Comparison of ENCODE assay signal across 9 cellular contexts in genomic region chr6:14110001-14110818, GRCh38. TPM values are rescaled to one million over a fixed set of nuclear protein-coding genes. Genes with fewer than 3 reads are reported as not detected.
DNase-seq lines count a peak whose midpoint lies in the region; ATAC-seq and TF ChIP-seq lines count a peak whose summit lies in the region.
"Had no signal": no experiment of that assay in that cellular context is flagged by ENCODE, and none has a peak within 500 bp of the region (broad histone marks: within the 10 kb centered on the region; RNA-seq: fewer than 3 reads in every experiment).

No MANE protein-coding gene starts in this region.

- no peak overlapping the region for H2BK120ac ChIP-seq in H9 (ENCODE audit: low read depth, low read length, poor library complexity, severe bottlenecking)

- H3K36me3 Mint-ChIP-seq in effector memory CD8-positive, alpha-beta T cell (ENCODE audit: insufficient read depth): no peaks in the 10 kb centered on the region
- peaks cover 14 to 21% (median 16%) of the 10 kb centered on the region in 3 experiments for H3K36me3 Mint-ChIP-seq in H9 (ENCODE audit: insufficient read depth in 1 of 3, low read depth in 3 of 3)

- H3K4me1 ChIP-seq in H9 (ENCODE audit: insufficient read depth, low read length): no peaks in the 10 kb centered on the region

- H2AK5ac ChIP-seq in H9 (ENCODE audit: insufficient read length, low read length): no peak overlapping the region

- peaks cover 16% of the 10 kb centered on the region for H3K9me3 ChIP-seq in H9 (ENCODE audit: control insufficient read depth, low read depth, low read length)

- no peak for DNase-seq in effector memory CD8-positive, alpha-beta T cell
- DNase-seq in Ammon's horn (ENCODE audit: low spot score) (no peak), H9 (no peak), foreskin melanocyte (no peak)
- DNase-seq: heart right ventricle, posterior cingulate gyrus had no signal

- H2BK20ac ChIP-seq in H9 (ENCODE audit: low read depth, low read length, poor library complexity, severe bottlenecking): no peak overlapping the region

- WGBS in H9 (ENCODE audit: extremely low coverage, insufficient read length, low lambda C conversion rate): no CpG with 5 or more reads among the region's 11 CpGs

- H2AFZ ChIP-seq in H9 (ENCODE audit: low read length): no peak overlapping the region

- ATAC-seq in GM18858 (IDR thresholded peaks at IDR 0.05; ENCODE audit: unreplicated experiment): peak; percentile 49
- peak; percentile 60 for ATAC-seq in GM21515 (IDR thresholded peaks at IDR 0.05; ENCODE audit: unreplicated experiment)
- ATAC-seq in HG03432 (IDR thresholded peaks at IDR 0.05; ENCODE audit: unreplicated experiment): peak; percentile 56
- peak; percentile 67 for ATAC-seq in effector memory CD8-positive, alpha-beta T cell (replicated peaks)

- H2BK5ac ChIP-seq in H9 (ENCODE audit: insufficient read length, low read length): no peak overlapping the region

- H3K27ac ChIP-seq in H9 (ENCODE audit: insufficient read length, low read depth, low read length): no peak overlapping the region
- H3K27ac ChIP-seq: heart right ventricle had no signal

- no peak overlapping the region for H2BK12ac ChIP-seq in H9 (ENCODE audit: insufficient read length, low read depth, low read length)

- H3K9ac ChIP-seq in H9 (ENCODE audit: extremely low read depth, insufficient read length, low read length): no peak overlapping the region

- no peak overlapping the region for H4K5ac ChIP-seq in H9 (ENCODE audit: insufficient read length, low read depth, low read length)

- no peak overlapping the region for H3K23ac ChIP-seq in H9 (ENCODE audit: insufficient read length, low read depth, low read length)

- no peaks in the 10 kb centered on the region for H3K27me3 ChIP-seq in H9 (ENCODE audit: insufficient read depth, low read length)

- H3K18ac ChIP-seq in H9 (ENCODE audit: insufficient read length, low read depth, low read length): no peak overlapping the region

- peaks cover 18 to 19% of the 10 kb centered on the region in 2 donors for H3K4me1 Mint-ChIP-seq in effector memory CD8-positive, alpha-beta T cell (ENCODE audit: low read depth in 2 of 2)
- no peaks in the 10 kb centered on the region for H3K4me1 Mint-ChIP-seq in H9

- H3K23me2 ChIP-seq in H9 (ENCODE audit: insufficient read length, low read depth, low read length, poor library complexity, severe bottlenecking): no peaks in the 10 kb centered on the region

- H3K14ac ChIP-seq in H9 (ENCODE audit: insufficient read depth, low read length): no peak overlapping the region

- peaks cover 39 to 56% of the 10 kb centered on the region in 2 donors for H3K27me3 Mint-ChIP-seq in effector memory CD8-positive, alpha-beta T cell
- H3K27me3 Mint-ChIP-seq in H9 (ENCODE audit: low read depth): peaks cover 13% of the 10 kb centered on the region

- peak overlapping the region; percentile 3 to 31 for H3K4me3 Mint-ChIP-seq in effector memory CD8-positive, alpha-beta T cell
- H3K4me3 Mint-ChIP-seq in H9: no peak overlapping the region

- H3K56ac ChIP-seq in H9 (ENCODE audit: insufficient read length, low read depth, low read length): no peak overlapping the region

- H3K4me2 ChIP-seq in H9 (ENCODE audit: insufficient read depth, insufficient read length, low read length): no peak overlapping the region

- peak overlapping the region; percentile 5 to 22 for H3K27ac Mint-ChIP-seq in effector memory CD8-positive, alpha-beta T cell
- no peak overlapping the region for H3K27ac Mint-ChIP-seq in H9

- H4K8ac ChIP-seq in H9 (replicated peaks; ENCODE audit: insufficient read length, low read depth, low read length): no peak overlapping the region

- TF ChIP-seq CTCF in H9 (conservative IDR thresholded peaks at IDR 0.05): no peak

- H2BK15ac ChIP-seq in H9 (ENCODE audit: low read depth, low read length): no peak overlapping the region

- no peaks in the 10 kb centered on the region for H4K20me1 ChIP-seq in H9 (ENCODE audit: control insufficient read depth, insufficient read depth, insufficient read length)

- H3K79me1 ChIP-seq in H9 (ENCODE audit: insufficient read depth, low read depth, low read length, poor library complexity, severe bottlenecking): no peaks in the 10 kb centered on the region

- no peak overlapping the region for H3T11ph ChIP-seq in H9 (ENCODE audit: low read length)

- no peaks in the 10 kb centered on the region for H3K9me3 Mint-ChIP-seq in effector memory CD8-positive, alpha-beta T cell
- peaks cover 20 to 22% of the 10 kb centered on the region in 2 experiments for H3K9me3 Mint-ChIP-seq in H9

- H3K79me2 ChIP-seq in H9 (ENCODE audit: insufficient read depth, low read length): no peaks in the 10 kb centered on the region

- no peak overlapping the region for H3K4ac ChIP-seq in H9 (ENCODE audit: low read depth, low read length)

- H4K91ac ChIP-seq in H9 (ENCODE audit: insufficient read length, low read depth, low read length): no peak overlapping the region

RNA-seq across cellular contexts. Expression of gene CD83, which starts 7.4 kb away (rescaled TPM):
- 6.5 and 7.0 TPM in 2 replicates for total RNA-seq in H9 (2021)

Comparison
In these comparisons a context has a peak if more than half of its experiments do, and no peak if none do; other contexts are left out.
1. H3K27ac Mint-ChIP-seq: peak in effector memory CD8-positive, alpha-beta T cell (2 of 2); none in H9 (0 of 3).
2. H3K4me3 Mint-ChIP-seq: peak in effector memory CD8-positive, alpha-beta T cell (2 of 2); none in H9 (0 of 2).
3. Peak in every context shown above with its lines, with median percentiles within 50 percentile points of each other: ATAC-seq.